In genomic region chr12:57550628-57551549, GRCh38 we compare ENCODE assay signal across 9 cellular contexts. TPM values are rescaled to one million over a fixed set of nuclear protein-coding genes. Genes with fewer than 3 reads are reported as not detected.
DNase-seq lines count a peak whose midpoint lies in the region; ATAC-seq and TF ChIP-seq lines count a peak whose summit lies in the region.
"Had no signal": no experiment of that assay in that cellular context is flagged by ENCODE, and none has a peak within 500 bp of the region (broad histone marks: within the 10 kb centered on the region; RNA-seq: fewer than 3 reads in every experiment).

No MANE protein-coding gene starts in this region.

- H3K4me1 ChIP-seq in HUES48 (ENCODE audit: control insufficient read depth, insufficient read depth, low read length) (peaks cover 21% of the 10 kb centered on the region), mammary epithelial cell (ENCODE audit: insufficient read depth, low read length) (peaks cover 6% of the 10 kb centered on the region)

- no peak for DNase-seq in AG04450 (ENCODE audit: low read depth, low spot score)
- no peak for DNase-seq in mammary epithelial cell
- DNase-seq in naive B cell: no peak
- DNase-seq in HPDE6-E6E7 (ENCODE audit: extremely low spot score): no peak
- DNase-seq in NCI-H345 treated with DMSO at 0.1 percent for 48 hours (lab: John Stamatoyannopoulos, UW; ENCODE audit: unreplicated experiment): no peak
- DNase-seq in kidney tubule cell (ENCODE audit: low spot score): no peak

- H3K9me3 Mint-ChIP-seq in naive B cell: no peaks in the 10 kb centered on the region

- H2AFZ ChIP-seq in mammary epithelial cell (ENCODE audit: low read depth, low read length): peak overlapping the region; percentile 89

- intact Hi-C loops in mammary epithelial cell (cut with micrococcal nuclease): no loop called here

- dilution Hi-C loops in mammary epithelial cell (cut with HindIII; ENCODE audit: low sequenced_read_pairs): no loop called here

- CTCF ChIA-PET in AG04450 (lab: Charles Lee) (no interaction called here), mammary epithelial cell (lab: Charles Lee; ENCODE audit: low non-redundant PET) (no interaction called here)

- H3K36me3 ChIP-seq in HUES48 (ENCODE audit: control insufficient read depth, insufficient read depth, low read length) (no peaks in the 10 kb centered on the region; the same call in 1 of the 2 replicates), mammary epithelial cell (ENCODE audit: insufficient read depth, low read length) (no peaks in the 10 kb centered on the region)

- H3K36me3 Mint-ChIP-seq in naive B cell: no peaks in the 10 kb centered on the region

- ATAC-seq in naive B cell (ENCODE audit: low read depth in 2 of 2): no peak
- no peak for ATAC-seq in HG03039 (IDR thresholded peaks at IDR 0.05; ENCODE audit: unreplicated experiment)

- peak overlapping the region in 1 of 6 donors; percentile 26 for H3K27ac Mint-ChIP-seq in naive B cell

- POLR2A ChIA-PET in AG04450 (lab: Yijun Ruan, JAX): no interaction called here

- H3K27me3 Mint-ChIP-seq in naive B cell: peaks cover 14 to 56% (median 46%) of the 10 kb centered on the region in 3 donors

- H3K4me3 ChIP-seq in AG04450 (ENCODE audit: low read depth, low read length) (peak overlapping the region; percentile 49), HUES48 (ENCODE audit: low read depth, low read length) (peak overlapping the region; percentile 95), mammary epithelial cell (replicated peaks in 1 of 3; ENCODE audit: insufficient read depth in 1 of 3, low read depth in 2 of 3, low read length in 3 of 3) (no peak overlapping the region)

- 98% methylated on average over 5 of the region's 8 CpGs for WGBS in mammary epithelial cell (ENCODE audit: low coverage, missing lambda C conversion rate)

- H3K9me3 ChIP-seq in AG04450 (ENCODE audit: control insufficient read depth, insufficient read depth, low read length): peaks cover 4% of the 10 kb centered on the region; the same call in 1 of the 2 replicates
- H3K9me3 ChIP-seq in HUES48 (ENCODE audit: control insufficient read depth, insufficient read depth, low read length): no peaks in the 10 kb centered on the region
- H3K9me3 ChIP-seq in mammary epithelial cell (replicated peaks; ENCODE audit: insufficient read depth, low read length): no peaks in the 10 kb centered on the region

- TF ChIP-seq CTCF in AG04450 (IDR thresholded peaks at IDR 0.05; ENCODE audit: low read depth, low read length) (no peak), mammary epithelial cell (conservative IDR thresholded peaks at IDR 0.05 in 1 of 2, IDR thresholded peaks at IDR 0.05 in 1 of 2; ENCODE audit: extremely low read depth in 1 of 2, insufficient read depth in 1 of 2, low read depth in 1 of 2, low read length in 2 of 2) (no peak)

- H3K4me3 Mint-ChIP-seq in naive B cell: peak overlapping the region; percentile 10 to 86 (median 72)

- H3K4me2 ChIP-seq in mammary epithelial cell (ENCODE audit: insufficient read depth, low read depth, low read length): no peak overlapping the region

- in situ Hi-C loops in mammary epithelial cell (cut with MboI; ENCODE audit: low sequenced_read_pairs in 2 of 2): no loop called here

- peaks cover 26 to 35% (median 31%) of the 10 kb centered on the region in 3 donors for H3K4me1 Mint-ChIP-seq in naive B cell

- H3K27ac ChIP-seq in AG04450 (ENCODE audit: low read depth, low read length): no peak overlapping the region
- H3K27ac ChIP-seq in HUES48 (ENCODE audit: low read depth, low read length): no peak overlapping the region
- H3K27ac ChIP-seq in mammary epithelial cell (ENCODE audit: insufficient read depth, low read depth, low read length): no peak overlapping the region
- H3K27ac ChIP-seq: SK-N-MC had no signal

- H3K27me3 ChIP-seq in AG04450 (ENCODE audit: control insufficient read depth, insufficient read depth, low read length) (peaks cover 45% of the 10 kb centered on the region), HUES48 (ENCODE audit: control insufficient read depth, insufficient read depth, low read length) (peaks cover 13% of the 10 kb centered on the region; the same call in 1 of the 2 replicates), mammary epithelial cell (ENCODE audit: insufficient read depth, low read length) (no peaks in the 10 kb centered on the region)

- no TSS peak for BruUV-seq in mammary epithelial cell (replicated peaks; lab: Mats Ljungman, UMichigan)

- H3K9ac ChIP-seq in HUES48 (ENCODE audit: low read depth, low read length): no peak overlapping the region
- no peak overlapping the region for H3K9ac ChIP-seq in mammary epithelial cell (ENCODE audit: insufficient read depth, low read length)

- H3K79me2 ChIP-seq in mammary epithelial cell (ENCODE audit: insufficient read depth, low read length): peaks cover 11% of the 10 kb centered on the region

- no peaks in the 10 kb centered on the region for H4K20me1 ChIP-seq in mammary epithelial cell (ENCODE audit: insufficient read depth, low read length)

RNA-seq across cellular contexts. Expression of gene KIF5A, which starts 1.0 kb away (rescaled TPM):
- polyA plus RNA-seq in AG04450 (2011; rRNA removed): 0.38 and 0.45 TPM in 2 replicates
- polyA minus RNA-seq in AG04450 (2011; rRNA and poly(A)+ RNA removed): 0.52 and 0.97 TPM in 2 replicates
- 1 to 10 TPM; 1.3 to 2.4 TPM for total RNA-seq in mammary epithelial cell
- polyA plus RNA-seq in mammary epithelial cell: 0.46 TPM
- not detected for polyA minus RNA-seq in mammary epithelial cell
- not detected for polyA plus RNA-seq in naive B cell (ENCODE audit: low read depth in 6 of 6)

RNA-seq across cellular contexts. Expression of gene DCTN2, which starts 3.9 kb away (rescaled TPM):
- polyA plus RNA-seq in AG04450 (2011; rRNA removed) (146 and 160 TPM in 2 replicates), mammary epithelial cell (151 TPM), naive B cell (ENCODE audit: low read depth in 6 of 6) (10 to 100 TPM; 65.6 to 87.3 (median 71.2) TPM)
- 125 and 146 TPM in 2 replicates for polyA minus RNA-seq in AG04450 (2011; rRNA and poly(A)+ RNA removed)
- total RNA-seq in mammary epithelial cell: 100 to 1,000 TPM; 140 to 153 TPM
- 146 TPM for polyA minus RNA-seq in mammary epithelial cell

RNA-seq across cellular contexts. Expression of gene MBD6, which starts 28.3 kb away (rescaled TPM):
- 3.3 and 4.9 TPM in 2 replicates for polyA plus RNA-seq in AG04450 (2011; rRNA removed)
- 7.4 and 7.5 TPM in 2 replicates for polyA minus RNA-seq in AG04450 (2011; rRNA and poly(A)+ RNA removed)
- total RNA-seq in mammary epithelial cell: 10 to 100 TPM in 1 of 2 donors, 1 to 10 TPM in 1; 4.8 to 69.2 TPM
- polyA plus RNA-seq in mammary epithelial cell: 4.8 TPM
- polyA minus RNA-seq in mammary epithelial cell: 14.9 TPM
- polyA plus RNA-seq in naive B cell (ENCODE audit: low read depth in 6 of 6): 1 to 10 TPM; 1.8 to 8.2 (median 5.0) TPM

RNA-seq across cellular contexts. Expression of gene DDIT3, which starts 30.6 kb away (rescaled TPM):
- polyA plus RNA-seq in AG04450 (2011; rRNA removed) (64.9 and 69.0 TPM in 2 replicates), mammary epithelial cell (9.0 TPM), naive B cell (ENCODE audit: low read depth in 6 of 6) (10 to 100 TPM; 33.3 to 62.2 (median 51.0) TPM)
- 28.6 and 30.8 TPM in 2 replicates for polyA minus RNA-seq in AG04450 (2011; rRNA and poly(A)+ RNA removed)
- total RNA-seq in mammary epithelial cell: 10 to 100 TPM; 28.3 to 66.1 TPM
- 8.0 TPM for polyA minus RNA-seq in mammary epithelial cell

RNA-seq across cellular contexts. Expression of gene PIP4K2C, which starts 40.1 kb away (rescaled TPM):
- polyA plus RNA-seq in AG04450 (2011; rRNA removed) (29.7 and 33.1 TPM in 2 replicates), mammary epithelial cell (79.6 TPM), naive B cell (ENCODE audit: low read depth in 6 of 6) (10 to 100 TPM; 15.8 to 42.0 (median 19.1) TPM)
- 18.2 and 19.4 TPM in 2 replicates for polyA minus RNA-seq in AG04450 (2011; rRNA and poly(A)+ RNA removed)
- total RNA-seq in mammary epithelial cell: 100 to 1,000 TPM in 1 of 2 donors, 10 to 100 TPM in 1; 89.0 to 111 TPM
- polyA minus RNA-seq in mammary epithelial cell: 167 TPM

Comparison
In these comparisons a context has a peak if more than half of its experiments do, and no peak if none do; other contexts are left out.
1. H3K4me3 ChIP-seq: peak in AG04450 (single experiment) and HUES48 (single experiment); none in mammary epithelial cell (0 of 3).